Comparison of ENCODE assay signal across 14 cellular contexts in genomic region chr5:157524887-157525286, GRCh38.
"Had no signal": no experiment of that assay in that cellular context is flagged by ENCODE, and none has a peak within 500 bp of the region (broad histone marks: within the 10 kb centered on the region; RNA-seq: fewer than 3 reads in every experiment).

No MANE protein-coding gene starts in this region.

- H3K4me3 Mint-ChIP-seq: activated T-cell treated with anti-CD3 and anti-CD28 coated beads, Interleukin-2, amount 50 U/mL, for 72 hours had no signal

- FAIRE-seq: astrocyte, endothelial cell of umbilical vein, frontal cortex, islet of Langerhans, TTC549 had no signal

- DNase-seq: activated CD4-positive, alpha-beta T cell treated with anti-CD3 and anti-CD28 coated beads, Interleukin-2, amount 50 U/mL, for 48 hours; activated CD4-positive, CD25-positive, alpha-beta regulatory T cell; activated CD8-positive, alpha-beta memory T cell treated with anti-CD3 and anti-CD28 coated beads, Interleukin-2, amount 50 U/mL, for 4 hours; activated T-cell treated with anti-CD3 and anti-CD28 coated beads, Interleukin-2, amount 50 U/mL, for 72 hours; heart right ventricle; mucosa of descending colon; stimulated activated CD4-positive, alpha-beta T cell treated with anti-CD3 and anti-CD28 coated beads, Interleukin-4, amount 100 ng/mL, for 1 hour; trophoblast cell had no signal

- ATAC-seq: activated T-cell treated with anti-CD3 and anti-CD28 coated beads, Interleukin-2, amount 50 U/mL, for 72 hours; heart right ventricle; left lobe of liver; mucosa of descending colon had no signal

- H3K27me3 ChIP-seq: heart right ventricle had no signal

- H3K4me3 ChIP-seq: heart right ventricle, mucosa of descending colon had no signal

- H3K9me3 Mint-ChIP-seq: activated T-cell treated with anti-CD3 and anti-CD28 coated beads, Interleukin-2, amount 50 U/mL, for 72 hours had no signal

- H3K9me3 ChIP-seq: heart right ventricle, mucosa of descending colon had no signal

- H3K27ac Mint-ChIP-seq: activated T-cell treated with anti-CD3 and anti-CD28 coated beads, Interleukin-2, amount 50 U/mL, for 72 hours had no signal
